1 cellular context compared by ENCODE assay signal in genomic region chr11:67420646-67421420, GRCh38.
TF ChIP-seq lines count a peak whose summit lies in the region.

No MANE protein-coding gene starts in this region.

TF ChIP-seq in HepG2, 621 proteins besides CTCF, POLR2A, EP300 and RAD21 (continued from another document and continues in another):
- peak; percentile 39; the same call in 1 of the 2 replicates for TF ChIP-seq ZNF547 (CRISPR knock-in tag; IDR thresholded peaks at IDR 0.05)
- no peak for TF ChIP-seq MBNL3 (CRISPR knock-in tag; conservative IDR thresholded peaks at IDR 0.05)
- no peak for TF ChIP-seq ZBTB42 (CRISPR knock-in tag; IDR thresholded peaks at IDR 0.05)
- TF ChIP-seq SMAD1 (CRISPR knock-in tag; IDR thresholded peaks at IDR 0.05; ENCODE audit: borderline replicate concordance, low read depth), result no peak
- TF ChIP-seq ATF5 (CRISPR knock-in tag; IDR thresholded peaks at IDR 0.05; ENCODE audit: low read depth), result no peak
- TF ChIP-seq RFX1 (IDR thresholded peaks at IDR 0.05), result no peak
- TF ChIP-seq ZNF138 (CRISPR knock-in tag; IDR thresholded peaks at IDR 0.05; ENCODE audit: low read depth), result no peak
- no peak for TF ChIP-seq ZNF496 (CRISPR knock-in tag; IDR thresholded peaks at IDR 0.05; ENCODE audit: insufficient replicate concordance)
- no peak for TF ChIP-seq ZNF232 (CRISPR knock-in tag; IDR thresholded peaks at IDR 0.05; ENCODE audit: borderline replicate concordance)
- no peak for TF ChIP-seq ZBTB3 (CRISPR knock-in tag; IDR thresholded peaks at IDR 0.05; ENCODE audit: borderline replicate concordance, low read depth)
- TF ChIP-seq ZMYM4 (CRISPR knock-in tag; IDR thresholded peaks at IDR 0.05), result 0 out of 2 replicates have a peak, but pooled peaks have one; percentile 13
- no peak for TF ChIP-seq SETDB1 (CRISPR knock-in tag; IDR thresholded peaks at IDR 0.05; ENCODE audit: borderline replicate concordance)
- TF ChIP-seq TEAD3 (CRISPR knock-in tag; optimal IDR thresholded peaks at IDR 0.05; ENCODE audit: borderline replicate concordance), result no peak
- no peak for TF ChIP-seq ZNF558 (CRISPR knock-in tag; IDR thresholded peaks at IDR 0.05; ENCODE audit: borderline replicate concordance)
- no peak for TF ChIP-seq NFE2L2 (IDR thresholded peaks at IDR 0.05; ENCODE audit: low read length)
- TF ChIP-seq ZBED4 (CRISPR knock-in tag; IDR thresholded peaks at IDR 0.05; ENCODE audit: borderline replicate concordance), result no peak
- peak; percentile 74; the same call in 1 of the 2 replicates for TF ChIP-seq UBTF (CRISPR knock-in tag; IDR thresholded peaks at IDR 0.05)
- TF ChIP-seq ZBTB2 (CRISPR knock-in tag; IDR thresholded peaks at IDR 0.05; ENCODE audit: low read depth), result peak; percentile 71; the same call in 1 of the 2 replicates
- TF ChIP-seq ZNF724P (CRISPR knock-in tag; IDR thresholded peaks at IDR 0.05; ENCODE audit: borderline replicate concordance), result no peak
- peak; percentile 84 for TF ChIP-seq ZSCAN31 (CRISPR knock-in tag; IDR thresholded peaks at IDR 0.05; ENCODE audit: low read depth)
- TF ChIP-seq ZSCAN29 (CRISPR knock-in tag; conservative IDR thresholded peaks at IDR 0.05), result no peak
- no peak for TF ChIP-seq ZNF609 (CRISPR knock-in tag; IDR thresholded peaks at IDR 0.05; ENCODE audit: borderline replicate concordance)
- no peak for TF ChIP-seq RARA (CRISPR knock-in tag; IDR thresholded peaks at IDR 0.05)
- no peak for TF ChIP-seq ZNF775 (CRISPR knock-in tag; IDR thresholded peaks at IDR 0.05; ENCODE audit: borderline replicate concordance)
- no peak for TF ChIP-seq ZNF790 (CRISPR knock-in tag; IDR thresholded peaks at IDR 0.05; ENCODE audit: borderline replicate concordance)
- TF ChIP-seq ZNF749 (CRISPR knock-in tag; IDR thresholded peaks at IDR 0.05; ENCODE audit: borderline replicate concordance), result no peak
- TF ChIP-seq SMC3 (IDR thresholded peaks at IDR 0.05; ENCODE audit: low read length), result no peak
- TF ChIP-seq ZSCAN25 (CRISPR knock-in tag; IDR thresholded peaks at IDR 0.05), result no peak
- TF ChIP-seq PHF20 (CRISPR knock-in tag; IDR thresholded peaks at IDR 0.05), result no peak
- no peak for TF ChIP-seq ZNF646 (CRISPR knock-in tag; IDR thresholded peaks at IDR 0.05)
- TF ChIP-seq ZNF746 (CRISPR knock-in tag; IDR thresholded peaks at IDR 0.05), result no peak
- no peak for TF ChIP-seq ZNF720 (CRISPR knock-in tag; IDR thresholded peaks at IDR 0.05)
- TF ChIP-seq MLX (CRISPR knock-in tag; IDR thresholded peaks at IDR 0.05), result no peak
- no peak for TF ChIP-seq HMG20B (CRISPR knock-in tag; conservative IDR thresholded peaks at IDR 0.05)
- no peak for TF ChIP-seq ZNF205 (CRISPR knock-in tag; IDR thresholded peaks at IDR 0.05)
- TF ChIP-seq PAX8 (CRISPR knock-in tag; IDR thresholded peaks at IDR 0.05; ENCODE audit: borderline replicate concordance), result 0 out of 2 replicates have a peak, but pooled peaks have one; percentile 35
- TF ChIP-seq RAD51 (IDR thresholded peaks at IDR 0.05; ENCODE audit: borderline replicate concordance), result no peak
- TF ChIP-seq SMAD9 (CRISPR knock-in tag; IDR thresholded peaks at IDR 0.05), result no peak
- no peak for TF ChIP-seq YEATS2 (CRISPR knock-in tag; IDR thresholded peaks at IDR 0.05; ENCODE audit: borderline replicate concordance)
- no peak for TF ChIP-seq HNF1B (CRISPR knock-in tag; IDR thresholded peaks at IDR 0.05)
- no peak for TF ChIP-seq TRIM24 (CRISPR knock-in tag; IDR thresholded peaks at IDR 0.05)
